8 cellular contexts compared by ENCODE assay signal in the genomic region with DNA sequence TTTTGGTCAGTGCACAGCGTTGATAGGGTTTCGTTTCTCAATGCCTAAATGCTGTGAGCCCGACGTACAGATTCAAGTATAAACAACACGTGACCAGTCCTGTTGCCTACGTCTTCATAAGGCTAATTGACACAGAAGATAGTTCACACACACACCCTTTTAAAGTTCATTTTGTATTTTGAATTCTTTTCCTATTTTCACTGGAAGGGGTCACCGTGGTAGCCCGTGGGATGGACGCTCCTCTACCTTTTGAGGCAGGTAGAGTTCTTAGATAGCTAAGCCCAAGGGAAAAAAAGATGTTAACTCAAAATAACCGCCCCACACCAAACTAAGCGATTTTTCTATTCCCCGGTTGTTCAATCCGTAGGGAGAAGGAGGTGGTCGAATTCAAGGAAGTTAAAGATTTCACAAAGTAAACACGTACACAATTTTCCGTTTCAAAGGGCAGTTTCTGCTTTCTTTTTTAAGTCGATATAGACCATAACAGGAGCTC. TPM values are rescaled to one million over a fixed set of nuclear protein-coding genes. Genes with fewer than 3 reads are reported as not detected.
DNase-seq lines count a peak whose midpoint lies in the region; ATAC-seq and TF ChIP-seq lines count a peak whose summit lies in the region.

No MANE protein-coding gene starts in this region.

- TF ChIP-seq CTCF in fibroblast of the aortic adventitia (IDR thresholded peaks at IDR 0.05; ENCODE audit: insufficient read depth, low read length) (no peak), parathyroid adenoma (IDR thresholded peaks at IDR 0.05) (no peak)

- H3K4me3 ChIP-seq in fibroblast of the aortic adventitia (ENCODE audit: low read depth, low read length): peak overlapping the region; percentile 81
- peak overlapping the region; percentile 79 for H3K4me3 ChIP-seq in parathyroid adenoma (ENCODE audit: low read depth, low read length)

- peaks cover 10% of the 10 kb centered on the region for H3K4me1 ChIP-seq in parathyroid adenoma

- no peaks in the 10 kb centered on the region for H3K9me3 Mint-ChIP-seq in activated T-cell treated with anti-CD3 and anti-CD28 coated beads, Interleukin-2, amount 50 U/mL, for 4 hours

- peak overlapping the region; percentile 97 for H3K4me3 Mint-ChIP-seq in activated T-cell treated with anti-CD3 and anti-CD28 coated beads, Interleukin-2, amount 50 U/mL, for 4 hours

- DNase-seq in COLO668 (lab: John Stamatoyannopoulos, UW; ENCODE audit: unreplicated experiment) (peak; percentile 33), NCI-H446 treated with DMSO at 0.1 percent for 48 hours (lab: John Stamatoyannopoulos, UW) (peak; percentile 34), fibroblast of the aortic adventitia (ENCODE audit: low read depth) (peak; percentile 76), 8988T (no peak)
- DNase-seq in activated T-cell treated with anti-CD3 and anti-CD28 coated beads, Interleukin-2, amount 50 U/mL, for 4 hours: no peak

- no peaks in the 10 kb centered on the region for H3K36me3 ChIP-seq in parathyroid adenoma (ENCODE audit: control insufficient read depth, insufficient read depth, low read length)

- H3K27me3 Mint-ChIP-seq in activated T-cell treated with anti-CD3 and anti-CD28 coated beads, Interleukin-2, amount 50 U/mL, for 4 hours (ENCODE audit: low read depth): no peaks in the 10 kb centered on the region

- H3K9me3 ChIP-seq in parathyroid adenoma (ENCODE audit: control insufficient read depth, low read length): no peaks in the 10 kb centered on the region

- peaks cover 60% of the 10 kb centered on the region for H3K4me1 Mint-ChIP-seq in activated T-cell treated with anti-CD3 and anti-CD28 coated beads, Interleukin-2, amount 50 U/mL, for 4 hours (ENCODE audit: low read depth)

- H3K9ac ChIP-seq in parathyroid adenoma: no peak overlapping the region

- H3K36me3 Mint-ChIP-seq in activated T-cell treated with anti-CD3 and anti-CD28 coated beads, Interleukin-2, amount 50 U/mL, for 4 hours (ENCODE audit: insufficient read depth): peaks cover 2% of the 10 kb centered on the region

- peak overlapping the region; percentile 93 for H3K27ac ChIP-seq in parathyroid adenoma

- H3K79me2 ChIP-seq in parathyroid adenoma: peaks cover 32% of the 10 kb centered on the region

- ATAC-seq in GM18870 (IDR thresholded peaks at IDR 0.05; ENCODE audit: unreplicated experiment) (peak; percentile 56), HG03108 (IDR thresholded peaks at IDR 0.05; ENCODE audit: unreplicated experiment) (peak; percentile 31)
- peak in 1 of 2 donors; percentile 13 for ATAC-seq in activated T-cell treated with anti-CD3 and anti-CD28 coated beads, Interleukin-2, amount 50 U/mL, for 4 hours

- peak overlapping the region; percentile 89 for H2AFZ ChIP-seq in parathyroid adenoma

- peak overlapping the region; percentile 91 for H3K4me2 ChIP-seq in parathyroid adenoma (ENCODE audit: low read length)

- no peaks in the 10 kb centered on the region for H3K27me3 ChIP-seq in parathyroid adenoma (ENCODE audit: control insufficient read depth, insufficient read depth, low read length)

RNA-seq across cellular contexts. Expression of a gene that starts 1.0 kb away (rescaled TPM):
- total RNA-seq in activated T-cell treated with anti-CD3 and anti-CD28 coated beads, Interleukin-2, amount 50 U/mL, for 4 hours: 10 to 100 TPM; 16.4 to 18.9 (median 17.6) TPM
- 18.2 and 35.9 TPM in 2 replicates for total RNA-seq in fibroblast of the aortic adventitia (ENCODE audit: low replicate concordance)

Comparison
In these comparisons a context has a peak if more than half of its experiments do, and no peak if none do; other contexts are left out.
1. DNase-seq: peak in COLO668 (single experiment), NCI-H446 treated with DMSO at 0.1 percent for 48 hours (single experiment) and fibroblast of the aortic adventitia (single experiment); none in activated T-cell treated with anti-CD3 and anti-CD28 coated beads, Interleukin-2, amount 50 U/mL, for 4 hours (single experiment) and 8988T (single experiment).